In the genomic region with DNA sequence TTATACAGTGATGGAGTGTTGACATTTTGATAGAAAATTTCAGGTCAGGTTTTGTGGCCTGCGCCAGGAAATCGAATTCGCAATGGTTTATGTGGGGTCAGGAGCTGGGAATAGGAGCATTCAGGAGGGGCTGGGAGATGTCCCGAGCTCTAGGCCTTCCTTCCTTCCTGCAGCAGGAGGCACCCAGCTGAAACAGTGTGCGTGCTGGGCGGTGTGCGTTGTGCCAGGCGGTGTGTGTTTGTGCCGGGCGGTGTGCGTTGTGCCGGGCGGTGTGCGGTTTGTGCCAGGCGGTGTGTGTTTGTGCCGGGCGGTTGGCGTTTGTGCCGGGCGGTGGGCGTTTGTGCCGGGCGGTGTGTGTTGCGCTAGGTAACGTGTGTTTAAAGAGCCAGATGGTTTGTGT, we compare ENCODE assay signal across 12 cellular contexts. TPM values are rescaled to one million over a fixed set of nuclear protein-coding genes. Genes with fewer than 3 reads are reported as not detected.
DNase-seq lines count a peak whose midpoint lies in the region; ATAC-seq and TF ChIP-seq lines count a peak whose summit lies in the region.
"Had no signal": no experiment of that assay in that cellular context is flagged by ENCODE, and none has a peak within 500 bp of the region (broad histone marks: within the 10 kb centered on the region; RNA-seq: fewer than 3 reads in every experiment).

No MANE protein-coding gene starts in this region.

- H3K36me3 ChIP-seq in SK-N-SH (replicated peaks in 1 of 2; ENCODE audit: control insufficient read depth in 1 of 2, insufficient read depth in 2 of 2, low read length in 1 of 2) (peaks cover 13 to 14% of the 10 kb centered on the region in 2 experiments), rectal smooth muscle tissue (ENCODE audit: control insufficient read depth, insufficient read depth, low read length) (no peaks in the 10 kb centered on the region)

- no peak overlapping the region for H2AFZ ChIP-seq in SK-N-SH (ENCODE audit: low read depth)

- no peak for TF ChIP-seq RAD21 in SK-N-SH (IDR thresholded peaks at IDR 0.05; ENCODE audit: low read length)

- ATAC-seq in SK-N-SH treated with all-trans-retinoic acid at 6 μM for 48 hours (no peak), T-cell (replicated peaks in 1 of 4) (no peak)
- ATAC-seq: psoas muscle had no signal

- peak overlapping the region; percentile 49 to 88 (median 81) for H3K4me3 Mint-ChIP-seq in T-cell
- H3K4me3 Mint-ChIP-seq in endothelial cell (ENCODE audit: unreplicated experiment) = peak overlapping the region; percentile 32

- peaks cover 11% of the 10 kb centered on the region for H3F3A ChIP-seq in SK-N-SH (replicated peaks; ENCODE audit: insufficient read depth)

- peaks cover 60% of the 10 kb centered on the region for H3K79me2 ChIP-seq in SK-N-SH (ENCODE audit: insufficient read depth)

- H3K27me3 Mint-ChIP-seq in T-cell (no peaks in the 10 kb centered on the region), endothelial cell (ENCODE audit: unreplicated experiment) (peaks cover 17% of the 10 kb centered on the region)

- POLR2A ChIA-PET in SK-N-SH (lab: Yijun Ruan, JAX) (no interaction called here), T-cell (lab: Charles Lee) (interaction anchor here in 1 of 2 donors (0.6 kb wide), 1 partner anchor 571 kb away, joined by 4 read pairs; no protein-coding TSS in a partner anchor)

- H3K36me3 Mint-ChIP-seq in T-cell (peaks cover 6% of the 10 kb centered on the region), endothelial cell (ENCODE audit: low read depth, unreplicated experiment) (peaks cover 19% of the 10 kb centered on the region)

- peak overlapping the region; percentile 80; the same call in 1 of the 2 replicates for H3K4me2 ChIP-seq in SK-N-SH

- H3K9me2 ChIP-seq in SK-N-SH = no peaks in the 10 kb centered on the region

- CTCF ChIA-PET in SK-N-SH (lab: Yijun Ruan, JAX) (interaction anchor here (1.5 to 3.8 kb wide), 4 partner anchors 8 to 281 kb away, joined by 4 to 23 read pairs (median 12); no protein-coding TSS in a partner anchor), T-cell (lab: Charles Lee) (interaction anchor here in 1 of 2 donors (0.6 kb wide), 1 partner anchor 335 kb away, joined by 3 read pairs; no protein-coding TSS in a partner anchor)

- DNase-seq in SK-N-SH = no peak
- no peak for DNase-seq in T-cell
- no peak for DNase-seq in endothelial cell (ENCODE audit: low spot score)
- DNase-seq in NCI-H2029 treated with DMSO at 0.1 percent for 48 hours (lab: John Stamatoyannopoulos, UW) = no peak
- no peak for DNase-seq in mesenteric fat pad (ENCODE audit: low spot score)
- no peak for DNase-seq in EL
- DNase-seq: effector CD8-positive, alpha-beta T cell; NCI-H2227 treated with DMSO at 0.1 percent for 48 hours had no signal

- no peaks in the 10 kb centered on the region for H3K27me3 ChIP-seq in SK-N-SH (ENCODE audit: insufficient read depth)
- no peaks in the 10 kb centered on the region for H3K27me3 ChIP-seq in rectal smooth muscle tissue (ENCODE audit: control insufficient read depth, insufficient read depth, low read length)
- H3K27me3 ChIP-seq: SJSA1 had no signal

- H4K20me1 ChIP-seq in SK-N-SH (ENCODE audit: insufficient read depth) = peaks cover 4% of the 10 kb centered on the region

- H3K27ac Mint-ChIP-seq in T-cell (peak overlapping the region; percentile 92 to 94), endothelial cell (ENCODE audit: unreplicated experiment) (peak overlapping the region; percentile 75)

- H3K9me3 Mint-ChIP-seq in T-cell (no peaks in the 10 kb centered on the region), endothelial cell (ENCODE audit: unreplicated experiment) (no peaks in the 10 kb centered on the region)

- 92% methylated on average over 24 of the region's 25 CpGs for WGBS in SK-N-SH (ENCODE audit: low lambda C conversion rate)

- H3K4me3 ChIP-seq in SK-N-SH (ENCODE audit: low read depth in 2 of 2, low read length in 1 of 2) = no peak overlapping the region
- no peak overlapping the region for H3K4me3 ChIP-seq in rectal smooth muscle tissue (ENCODE audit: low read length)
- H3K4me3 ChIP-seq: SJSA1 had no signal

- H3K9ac ChIP-seq in SK-N-SH (no peak overlapping the region), rectal smooth muscle tissue (ENCODE audit: low read length) (no peak overlapping the region)

- TF ChIP-seq CTCF in SK-N-SH (IDR thresholded peaks at IDR 0.05) (no peak), endothelial cell (IDR thresholded peaks at IDR 0.05; ENCODE audit: unreplicated experiment) (no peak)

- H3K9me3 ChIP-seq in SK-N-SH = no peaks in the 10 kb centered on the region
- H3K9me3 ChIP-seq: psoas muscle, SJSA1 had no signal

- H3K27ac ChIP-seq in SK-N-SH (ENCODE audit: low read depth in 2 of 2, low read length in 1 of 2) = no peak overlapping the region; a peak in 1 of 4 replicates
- H3K27ac ChIP-seq in rectal smooth muscle tissue (ENCODE audit: low read depth, low read length) = peak overlapping the region; percentile 15
- H3K27ac ChIP-seq: SJSA1 had no signal

- H3K4me1 Mint-ChIP-seq in T-cell (peaks cover 41 to 50% (median 46%) of the 10 kb centered on the region in 3 donors), endothelial cell (ENCODE audit: unreplicated experiment) (peaks cover 20% of the 10 kb centered on the region)

- H3K4me1 ChIP-seq in SK-N-SH (ENCODE audit: control insufficient read depth in 1 of 2, insufficient read depth in 2 of 2, low read depth in 1 of 2, low read length in 1 of 2) (peaks cover 0 to 20% of the 10 kb centered on the region in 2 experiments; a peak in 1 of 4 replicates), rectal smooth muscle tissue (ENCODE audit: control insufficient read depth, insufficient read depth, low read length) (peaks cover 15% of the 10 kb centered on the region)

- no peak for TF ChIP-seq EP300 in SK-N-SH (IDR thresholded peaks at IDR 0.05; ENCODE audit: borderline replicate concordance in 1 of 2, low read depth in 1 of 2, low read length in 1 of 2)

TF ChIP-seq in SK-N-SH, 30 proteins besides CTCF, POLR2A, EP300 and RAD21 (continues in another document):
- TF ChIP-seq YY1 (IDR thresholded peaks at IDR 0.05; ENCODE audit: low read depth) (no peak), ELF1 (IDR thresholded peaks at IDR 0.05) (no peak), SIN3A (IDR thresholded peaks at IDR 0.05; ENCODE audit: borderline replicate concordance, low read depth, low read length) (no peak), FOXM1 (IDR thresholded peaks at IDR 0.05; ENCODE audit: low read depth) (no peak), FOXJ3 (CRISPR knock-in tag; IDR thresholded peaks at IDR 0.05) (no peak)
- TF ChIP-seq, protein P1, sequence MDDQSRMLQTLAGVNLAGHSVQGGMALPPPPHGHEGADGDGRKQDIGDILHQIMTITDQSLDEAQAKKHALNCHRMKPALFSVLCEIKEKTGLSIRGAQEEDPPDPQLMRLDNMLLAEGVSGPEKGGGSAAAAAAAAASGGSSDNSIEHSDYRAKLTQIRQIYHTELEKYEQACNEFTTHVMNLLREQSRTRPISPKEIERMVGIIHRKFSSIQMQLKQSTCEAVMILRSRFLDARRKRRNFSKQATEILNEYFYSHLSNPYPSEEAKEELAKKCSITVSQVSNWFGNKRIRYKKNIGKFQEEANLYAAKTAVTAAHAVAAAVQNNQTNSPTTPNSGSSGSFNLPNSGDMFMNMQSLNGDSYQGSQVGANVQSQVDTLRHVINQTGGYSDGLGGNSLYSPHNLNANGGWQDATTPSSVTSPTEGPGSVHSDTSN (IDR thresholded peaks at IDR 0.05) = no peak

TF ChIP-seq in SK-N-SH treated with all-trans-retinoic acid at 6 μM for 48 hours, 23 proteins besides CTCF, POLR2A, EP300 and RAD21 (continues in another document):
- TF ChIP-seq, protein P2, sequence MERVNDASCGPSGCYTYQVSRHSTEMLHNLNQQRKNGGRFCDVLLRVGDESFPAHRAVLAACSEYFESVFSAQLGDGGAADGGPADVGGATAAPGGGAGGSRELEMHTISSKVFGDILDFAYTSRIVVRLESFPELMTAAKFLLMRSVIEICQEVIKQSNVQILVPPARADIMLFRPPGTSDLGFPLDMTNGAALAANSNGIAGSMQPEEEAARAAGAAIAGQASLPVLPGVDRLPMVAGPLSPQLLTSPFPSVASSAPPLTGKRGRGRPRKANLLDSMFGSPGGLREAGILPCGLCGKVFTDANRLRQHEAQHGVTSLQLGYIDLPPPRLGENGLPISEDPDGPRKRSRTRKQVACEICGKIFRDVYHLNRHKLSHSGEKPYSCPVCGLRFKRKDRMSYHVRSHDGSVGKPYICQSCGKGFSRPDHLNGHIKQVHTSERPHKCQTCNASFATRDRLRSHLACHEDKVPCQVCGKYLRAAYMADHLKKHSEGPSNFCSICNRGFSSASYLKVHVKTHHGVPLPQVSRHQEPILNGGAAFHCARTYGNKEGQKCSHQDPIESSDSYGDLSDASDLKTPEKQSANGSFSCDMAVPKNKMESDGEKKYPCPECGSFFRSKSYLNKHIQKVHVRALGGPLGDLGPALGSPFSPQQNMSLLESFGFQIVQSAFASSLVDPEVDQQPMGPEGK (CRISPR knock-in tag; IDR thresholded peaks at IDR 0.05; ENCODE audit: borderline replicate concordance) = no peak
- no peak for TF ChIP-seq ZC3H10 (CRISPR knock-in tag; IDR thresholded peaks at IDR 0.05)
- no peak for TF ChIP-seq ESRRG (CRISPR knock-in tag; IDR thresholded peaks at IDR 0.05)
- no peak for TF ChIP-seq SNAI2 (CRISPR knock-in tag; IDR thresholded peaks at IDR 0.05)
- TF ChIP-seq GLIS3 (CRISPR knock-in tag; IDR thresholded peaks at IDR 0.05) = no peak
- TF ChIP-seq CSDC2 (CRISPR knock-in tag; IDR thresholded peaks at IDR 0.05) = no peak
- no peak for TF ChIP-seq PPARA (CRISPR knock-in tag; IDR thresholded peaks at IDR 0.05; ENCODE audit: borderline replicate concordance)
- TF ChIP-seq ZFP30 (CRISPR knock-in tag; IDR thresholded peaks at IDR 0.05) = no peak

RNA-seq across cellular contexts. Expression of a gene that starts 1.7 kb away (rescaled TPM):
- polyA plus RNA-seq in SK-N-SH (2012; rRNA removed) = 14.5 and 14.9 TPM in 2 replicates
- 5.2 and 6.2 TPM in 2 replicates for polyA plus RNA-seq in SK-N-SH (2012; cell fraction: cytosol; rRNA removed)
- 74.4 and 110 TPM in 2 replicates for polyA plus RNA-seq in SK-N-SH (2012; cell fraction: nucleus; rRNA removed)
- total RNA-seq in T-cell (10 to 100 TPM; 39.9 to 53.7 (median 42.7) TPM), endothelial cell (ENCODE audit: unreplicated experiment) (22.1 TPM), mesenteric fat pad (19.0 TPM)

RNA-seq across cellular contexts. Expression of a gene that starts 57.5 kb away (rescaled TPM):
- not detected in 2 replicates for polyA plus RNA-seq in SK-N-SH (2012; rRNA removed)
- polyA plus RNA-seq in SK-N-SH (2012; cell fraction: cytosol; rRNA removed) = not detected in 2 replicates
- polyA plus RNA-seq in SK-N-SH (2012; cell fraction: nucleus; rRNA removed) = not detected in 2 replicates
- total RNA-seq in T-cell = not detected
- total RNA-seq in endothelial cell (ENCODE audit: unreplicated experiment) = not detected
- not detected for total RNA-seq in mesenteric fat pad
- total RNA-seq: psoas muscle, SJSA1 had no signal
- polyA plus RNA-seq: psoas muscle had no signal

RNA-seq across cellular contexts. Expression of a gene that starts 59.1 kb away (rescaled TPM):
- polyA plus RNA-seq in SK-N-SH (2012; rRNA removed) = 123 and 128 TPM in 2 replicates
- polyA plus RNA-seq in SK-N-SH (2012; cell fraction: cytosol; rRNA removed) = 64.4 and 85.4 TPM in 2 replicates
- polyA plus RNA-seq in SK-N-SH (2012; cell fraction: nucleus; rRNA removed) = 196 and 274 TPM in 2 replicates
- total RNA-seq in T-cell (100 to 1,000 TPM in 2 of 5 donors, 10 to 100 TPM in 3; 62.3 to 114 (median 87.2) TPM), endothelial cell (ENCODE audit: unreplicated experiment) (68.2 TPM), mesenteric fat pad (46.8 TPM)
